24 cellular contexts compared by ENCODE assay signal in genomic region chr4:13928214-13928613, GRCh38.
"Had no signal": no experiment of that assay in that cellular context is flagged by ENCODE, and none has a peak within 500 bp of the region (broad histone marks: within the 10 kb centered on the region; RNA-seq: fewer than 3 reads in every experiment).

No MANE protein-coding gene starts in this region.

- H3K4me1 ChIP-seq: body of pancreas had no signal

- H3K36me3 Mint-ChIP-seq: activated naive CD4-positive, alpha-beta T cell treated with anti-CD3 and anti-CD28 coated beads, Interleukin-2, amount 50 U/mL, for 24 hours had no signal

- H3K27me3 ChIP-seq: body of pancreas had no signal

- DNase-seq: activated CD4-positive, alpha-beta T cell treated with anti-CD3 and anti-CD28 coated beads for 4 hours; activated CD8-positive, alpha-beta memory T cell treated with anti-CD3 and anti-CD28 coated beads, Interleukin-2, amount 50 U/mL, for 4 hours; activated CD8-positive, alpha-beta T cell treated with anti-CD3 and anti-CD28 coated beads for 36 hours; activated T-cell treated with anti-CD3 and anti-CD28 coated beads, Interleukin-2, amount 50 U/mL, for 1 hour; aorta; body of pancreas; central memory CD4-positive, alpha-beta T cell; Karpas-422; NCI-H1048; NCI-H1694; NCI-H2029; NCI-H2107; NCI-H510A treated with DMSO at 0.1 percent for 48 hours; NCI-H69; OCI-M1; RPMI8226; SK-N-SH; T-helper 1 cell had no signal

- H3K4me2 ChIP-seq: SK-N-SH had no signal

- H3K27ac ChIP-seq: body of pancreas, coronary artery had no signal

- H3K4me3 Mint-ChIP-seq: activated CD8-positive, alpha-beta T cell treated with anti-CD3 and anti-CD28 coated beads for 36 hours; activated naive CD4-positive, alpha-beta T cell treated with anti-CD3 and anti-CD28 coated beads, Interleukin-2, amount 50 U/mL, for 24 hours had no signal

- H3K9me3 ChIP-seq: body of pancreas, SK-N-SH had no signal

- H3K27ac Mint-ChIP-seq: activated CD8-positive, alpha-beta T cell treated with anti-CD3 and anti-CD28 coated beads for 36 hours; activated naive CD4-positive, alpha-beta T cell treated with anti-CD3 and anti-CD28 coated beads, Interleukin-2, amount 50 U/mL, for 24 hours had no signal

- H3K4me1 Mint-ChIP-seq: activated naive CD4-positive, alpha-beta T cell treated with anti-CD3 and anti-CD28 coated beads, Interleukin-2, amount 50 U/mL, for 24 hours had no signal

- ATAC-seq: activated CD4-positive, CD25-positive, alpha-beta regulatory T cell treated with anti-CD3 and anti-CD28 coated beads, Interleukin-2, amount 50 U/mL, for 24 hours; activated CD8-positive, alpha-beta T cell treated with anti-CD3 and anti-CD28 coated beads for 36 hours; body of pancreas; Panc1; Right ventricle myocardium inferior had no signal

- FAIRE-seq: bronchial epithelial cell had no signal

- H3K9ac ChIP-seq: SK-N-SH had no signal

- H3K9me3 Mint-ChIP-seq: activated CD8-positive, alpha-beta T cell treated with anti-CD3 and anti-CD28 coated beads for 36 hours had no signal

- H3K4me3 ChIP-seq: body of pancreas, coronary artery had no signal
